2 cellular contexts compared by ENCODE assay signal in genomic region chr7:65422670-65423069, GRCh38.
A peak's percentile ranks its signal among the peaks of the same experiment; 100 is the strongest.
TF ChIP-seq lines count a peak whose summit lies in the region.

No MANE protein-coding gene starts in this region.

TF ChIP-seq in A549, 52 proteins besides CTCF, POLR2A, EP300 and RAD21 (continued from another document):
- TF ChIP-seq BCL3 (IDR thresholded peaks at IDR 0.05) (no peak), SMC3 (IDR thresholded peaks at IDR 0.05) (no peak), CHD4 (IDR thresholded peaks at IDR 0.05; ENCODE audit: borderline replicate concordance) (no peak), KDM5A (IDR thresholded peaks at IDR 0.05) (no peak), MAFK (IDR thresholded peaks at IDR 0.05; ENCODE audit: partially characterized antibody) (peak; percentile 84)

TF ChIP-seq in K562, 482 proteins besides CTCF, POLR2A, EP300 and RAD21 (continued from another document):
- TF ChIP-seq ZNF655 (CRISPR knock-in tag; IDR thresholded peaks at IDR 0.05), result no peak
- peak; percentile 51 for TF ChIP-seq MAFG (tag; conservative IDR thresholded peaks at IDR 0.05)
- peak; percentile 69 for TF ChIP-seq ZNF316 (IDR thresholded peaks at IDR 0.05)
- peak; percentile 42; the same call in 1 of the 2 replicates for TF ChIP-seq MAFK (IDR thresholded peaks at IDR 0.05; ENCODE audit: low read length)
- no peak for TF ChIP-seq HDAC8 (tag; IDR thresholded peaks at IDR 0.05)
- peak; percentile 47 for TF ChIP-seq C11orf30 (IDR thresholded peaks at IDR 0.05; ENCODE audit: low read depth)
TF ChIP-seq in K562: peak in this region for 5.
